ENCODE assay signal across 12 cellular contexts in genomic region chr10:47166405-47166777, GRCh38.
A peak's percentile ranks its signal among the peaks of the same experiment; 100 is the strongest.
DNase-seq lines count a peak whose midpoint lies in the region; ATAC-seq, FAIRE-seq and TF ChIP-seq lines count a peak whose summit lies in the region.
"Had no signal": no experiment of that assay in that cellular context is flagged by ENCODE, and none has a peak within 500 bp of the region (broad histone marks: within the 10 kb centered on the region; RNA-seq: fewer than 3 reads in every experiment).

No MANE protein-coding gene starts in this region.

- ATAC-seq in WTC11: no peak
- ATAC-seq in heart right ventricle: peak in 2 of 8 donors; percentile 5 to 38

- peaks cover 22% of the 10 kb centered on the region for H3K4me1 ChIP-seq in CD4-positive, alpha-beta memory T cell (ENCODE audit: insufficient read depth, low read length)
- H3K4me1 ChIP-seq in heart right ventricle: peaks cover 0 to 29% (median 7%) of the 10 kb centered on the region in 9 donors

- H3K4me3 Mint-ChIP-seq in CD4-positive, alpha-beta memory T cell: peak overlapping the region in 5 of 8 donors; percentile 41 to 94 (median 87)
- H3K4me3 Mint-ChIP-seq in WTC11: no peak overlapping the region

- intact Hi-C loops in CD4-positive, alpha-beta memory T cell (cut with micrococcal nuclease): loop anchor here (2.0 to 5.0 kb wide), 2 partner anchors 41 to 94 kb away; no protein-coding TSS in a partner anchor
- intact Hi-C loops in heart right ventricle (cut with DNase I) (no loop called here), lower leg skin (cut with DNase I; ENCODE audit: low total_unique reads) (no loop called here)

- TF ChIP-seq POLR2A in GM12892 (IDR thresholded peaks at IDR 0.05; ENCODE audit: low read depth, low read length): no peak
- TF ChIP-seq POLR2A in lower leg skin (IDR thresholded peaks at IDR 0.05): no peak

- CTCF ChIA-PET in CD4-positive, alpha-beta memory T cell (lab: Charles Lee; ENCODE audit: partially characterized antibody): interaction anchor here (1.0 to 4.2 kb wide), 6 partner anchors 10 to 145 kb away, joined by 3 to 22 read pairs (median 6); no protein-coding TSS in a partner anchor
- CTCF ChIA-PET in WTC11 (lab: Charles Lee): interaction anchor here (0.6 kb wide), 1 partner anchor 173 kb away, joined by 3 read pairs; no protein-coding TSS in a partner anchor

- H3K9me3 ChIP-seq in CD4-positive, alpha-beta memory T cell (ENCODE audit: control insufficient read depth in 1 of 2, low read length in 2 of 2): no peaks in the 10 kb centered on the region
- peaks cover 0 to 8% (median 0%) of the 10 kb centered on the region in 11 donors for H3K9me3 ChIP-seq in heart right ventricle

- peak overlapping the region; percentile 84 to 96 (median 95) for H3K27ac Mint-ChIP-seq in CD4-positive, alpha-beta memory T cell
- no peak overlapping the region for H3K27ac Mint-ChIP-seq in WTC11

- FAIRE-seq in GM12892 (lab: Jason Lieb, UNC): no peak
- FAIRE-seq: D721Med, endometrium had no signal

- no peak overlapping the region for H3K27ac ChIP-seq in CD4-positive, alpha-beta memory T cell (ENCODE audit: low read depth, low read length)
- H3K27ac ChIP-seq in heart right ventricle (peak overlapping the region in 6 of 10 donors; percentile 6 to 80 (median 42)), skin epidermis (peak overlapping the region in 15 of 21 experiments; percentile 20 to 74 (median 64))

- H3K27me3 ChIP-seq in CD4-positive, alpha-beta memory T cell (ENCODE audit: insufficient read depth, low read length): no peaks in the 10 kb centered on the region
- H3K27me3 ChIP-seq in heart right ventricle: peaks cover 0 to 16% (median 11%) of the 10 kb centered on the region in 7 donors

- no peaks in the 10 kb centered on the region for H3K36me3 ChIP-seq in CD4-positive, alpha-beta memory T cell (ENCODE audit: insufficient read depth, low read length)
- H3K36me3 ChIP-seq in heart right ventricle: no peaks in the 10 kb centered on the region

- peaks cover 0 to 6% (median 0%) of the 10 kb centered on the region in 8 donors for H3K9me3 Mint-ChIP-seq in CD4-positive, alpha-beta memory T cell
- peaks cover 39% of the 10 kb centered on the region for H3K9me3 Mint-ChIP-seq in WTC11

- no peaks in the 10 kb centered on the region for H3K27me3 Mint-ChIP-seq in CD4-positive, alpha-beta memory T cell
- no peaks in the 10 kb centered on the region; the same call in 1 of the 2 replicates for H3K27me3 Mint-ChIP-seq in WTC11 (ENCODE audit: low read depth)

- POLR2A ChIA-PET in CD4-positive, alpha-beta memory T cell (lab: Charles Lee; ENCODE audit: partially characterized antibody): interaction anchor here (0.6 to 2.1 kb wide), 10 partner anchors 9 to 145 kb away, joined by 3 to 16 read pairs (median 4); no protein-coding TSS in a partner anchor
- POLR2A ChIA-PET in WTC11 (lab: Charles Lee): interaction anchor here (0.6 kb wide), 1 partner anchor 125 kb away, joined by 3 read pairs; no protein-coding TSS in a partner anchor

- TF ChIP-seq CTCF in WTC11 (IDR thresholded peaks at IDR 0.05) (no peak), heart right ventricle (IDR thresholded peaks at IDR 0.05) (no peak), lower leg skin (IDR thresholded peaks at IDR 0.05) (no peak)

- H3K36me3 Mint-ChIP-seq in CD4-positive, alpha-beta memory T cell: no peaks in the 10 kb centered on the region
- H3K36me3 Mint-ChIP-seq in WTC11: peaks cover 25% of the 10 kb centered on the region

- WGBS in heart right ventricle, 2 donors: 66 to 68% methylated on average over 7 of the region's 7 CpGs
- WGBS in lower leg skin, 2 donors: 49 to 59% methylated on average over 7 of the region's 7 CpGs

- peak overlapping the region in 1 of 2 donors; percentile 64 for H3K4me3 ChIP-seq in CD4-positive, alpha-beta memory T cell (ENCODE audit: low read length in 2 of 2)
- H3K4me3 ChIP-seq in heart right ventricle: peak overlapping the region in 5 of 10 donors; percentile 5 to 44 (median 41)
- H3K4me3 ChIP-seq in skin epidermis: no peak overlapping the region
- H3K4me3 ChIP-seq in lower leg skin (ENCODE audit: low read depth, poor library complexity, severe bottlenecking): no peak overlapping the region

- no peak for DNase-seq in CD4-positive, alpha-beta memory T cell
- DNase-seq in WTC11 (ENCODE audit: low spot score) (no peak), heart right ventricle (no peak), H4 (ENCODE audit: low spot score) (no peak), GM12892 (ENCODE audit: insufficient read length) (no peak), NCI-H524 (lab: John Stamatoyannopoulos, UW) (no peak), lower leg skin (ENCODE audit: low spot score in 2 of 2) (no peak)
- DNase-seq: NCI-H446 treated with DMSO at 0.1 percent for 48 hours, SHP77 had no signal

- H3K4me1 Mint-ChIP-seq in CD4-positive, alpha-beta memory T cell: peaks cover 12 to 23% (median 18%) of the 10 kb centered on the region in 4 donors
- no peaks in the 10 kb centered on the region for H3K4me1 Mint-ChIP-seq in WTC11

TF ChIP-seq in WTC11, 78 proteins besides CTCF, POLR2A, EP300 and RAD21 (continues in another document):
- TF ChIP-seq MAX (CRISPR knock-in tag; IDR thresholded peaks at IDR 0.05) (no peak), NFYB (CRISPR knock-in tag; conservative IDR thresholded peaks at IDR 0.05; ENCODE audit: low read depth) (no peak), PRDM15 (CRISPR knock-in tag; IDR thresholded peaks at IDR 0.05) (peak; percentile 80), ZNF263 (CRISPR knock-in tag; IDR thresholded peaks at IDR 0.05; ENCODE audit: low read depth) (no peak), ZBTB43 (CRISPR knock-in tag; IDR thresholded peaks at IDR 0.05) (no peak), ARID4B (CRISPR knock-in tag; IDR thresholded peaks at IDR 0.05; ENCODE audit: borderline replicate concordance) (no peak)
